Comparison of ENCODE assay signal across 9 cellular contexts in the genomic region with DNA sequence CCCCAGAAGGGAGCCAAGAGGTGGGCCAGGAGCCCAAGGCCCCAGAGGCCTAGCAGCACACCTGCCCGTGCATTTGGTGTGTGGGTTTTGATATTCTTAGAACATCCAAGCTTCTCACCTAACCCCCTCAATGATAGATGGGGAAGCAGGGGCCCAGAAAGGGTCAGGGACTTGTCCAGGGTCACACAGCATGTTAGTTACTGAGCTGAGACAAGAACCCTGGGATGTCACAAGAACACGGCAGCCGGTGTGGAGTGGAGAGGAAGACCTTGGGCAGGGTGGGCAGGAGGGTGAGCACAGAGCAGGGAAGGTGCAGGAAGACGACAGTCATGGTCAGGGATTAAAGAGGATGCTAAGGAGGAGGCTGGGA. TPM values are rescaled to one million over a fixed set of nuclear protein-coding genes. Genes with fewer than 3 reads are reported as not detected.
"Had no signal": no experiment of that assay in that cellular context is flagged by ENCODE, and none has a peak within 500 bp of the region (broad histone marks: within the 10 kb centered on the region; RNA-seq: fewer than 3 reads in every experiment).

No MANE protein-coding gene starts in this region.

- H3K9me3 Mint-ChIP-seq: activated naive CD4-positive, alpha-beta T cell treated with anti-CD3 and anti-CD28 coated beads, Interleukin-2, amount 50 U/mL, for 72 hours; neural progenitor cell; T-helper 2 cell treated with Interferon-gamma antibody and Interleukin-4, amounts not matched to agents 5 μg/mL and 100 μg/mL, for 36 hours; type B pancreatic cell had no signal

- H3K9ac ChIP-seq: neural progenitor cell had no signal

- H3K27me3 ChIP-seq: gastrocnemius medialis, neural progenitor cell had no signal

- H3K9me3 ChIP-seq: gastrocnemius medialis had no signal

- H3K27me3 Mint-ChIP-seq: type B pancreatic cell had no signal

- ATAC-seq: activated CD4-positive, CD25-positive, alpha-beta regulatory T cell treated with anti-CD3 and anti-CD28 coated beads, Interleukin-2, amount 50 U/mL, for 24 hours; activated naive CD4-positive, alpha-beta T cell treated with anti-CD3 and anti-CD28 coated beads, Interleukin-2, amount 50 U/mL, for 72 hours had no signal

- DNase-seq: activated CD4-positive, alpha-beta T cell treated with anti-CD3 and anti-CD28 coated beads, Interleukin-2, amount 50 U/mL, for 4 hours; activated T-cell treated with anti-CD3 and anti-CD28 coated beads, Interleukin-2, amount 50 U/mL, for 1 hour; gastrocnemius medialis had no signal

- H3K4me3 Mint-ChIP-seq: T-helper 2 cell treated with Interferon-gamma antibody and Interleukin-4, amounts not matched to agents 5 μg/mL and 100 μg/mL, for 36 hours; type B pancreatic cell had no signal

- H2AFZ ChIP-seq: neural progenitor cell had no signal

- H3K36me3 ChIP-seq: gastrocnemius medialis, neural progenitor cell had no signal

- H3K4me3 ChIP-seq: gastrocnemius medialis, neural progenitor cell, skin epidermis had no signal

- H3K27ac Mint-ChIP-seq: activated naive CD4-positive, alpha-beta T cell treated with anti-CD3 and anti-CD28 coated beads, Interleukin-2, amount 50 U/mL, for 72 hours; neural progenitor cell; T-helper 2 cell treated with Interferon-gamma antibody and Interleukin-4, amounts not matched to agents 5 μg/mL and 100 μg/mL, for 36 hours had no signal

- H3K4me2 ChIP-seq: neural progenitor cell had no signal

- H3K27ac ChIP-seq: gastrocnemius medialis, neural progenitor cell, skin epidermis had no signal

- H3K36me3 Mint-ChIP-seq: activated naive CD4-positive, alpha-beta T cell treated with anti-CD3 and anti-CD28 coated beads, Interleukin-2, amount 50 U/mL, for 72 hours; neural progenitor cell; type B pancreatic cell had no signal

RNA-seq across cellular contexts. Expression of gene UNC5B, which starts 44.3 kb away (rescaled TPM):
- total RNA-seq: activated naive CD4-positive, alpha-beta T cell treated with anti-CD3 and anti-CD28 coated beads, Interleukin-2, amount 50 U/mL, for 72 hours had no signal
